Comparison of ENCODE assay signal across 9 cellular contexts in the genomic region with DNA sequence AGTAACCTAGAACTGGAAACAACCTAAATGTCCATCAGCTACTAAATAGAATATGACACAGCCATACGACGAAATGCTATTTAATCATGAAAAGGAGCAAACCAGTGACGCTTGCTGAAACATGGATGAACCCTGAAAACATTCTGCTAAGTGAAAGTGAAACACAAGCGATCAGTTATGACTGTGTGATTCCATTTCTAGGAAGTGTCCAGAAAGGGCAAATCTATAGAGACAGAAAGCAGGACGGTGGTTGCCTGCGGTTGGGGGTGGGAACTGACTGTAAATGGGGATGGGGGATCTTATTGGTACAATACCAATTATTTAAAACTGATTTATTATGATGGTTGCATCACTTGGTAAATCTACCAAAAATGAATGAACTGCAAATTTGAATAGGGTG.
DNase-seq lines count a peak whose midpoint lies in the region; ATAC-seq and TF ChIP-seq lines count a peak whose summit lies in the region.
"Had no signal": no experiment of that assay in that cellular context is flagged by ENCODE, and none has a peak within 500 bp of the region (broad histone marks: within the 10 kb centered on the region; RNA-seq: fewer than 3 reads in every experiment).

No MANE protein-coding gene starts in this region.

- H3K4me3 ChIP-seq in ACC112 (ENCODE audit: low read depth, low read length) (peak overlapping the region; percentile 49; the same call in 1 of the 2 replicates), PC-9 (no peak overlapping the region)
- H3K4me3 ChIP-seq: BLaER1 treated with 17β-estradiol and CSF1 and Interleukin-3, amounts not matched to agents 10 nM and 100 nM had no signal

- H3K4me2 ChIP-seq in PC-9, result no peak overlapping the region

- no TSS peak for BruUV-seq in PC-9 (replicated peaks; lab: Mats Ljungman, UMichigan)

- CTCF ChIA-PET in PC-9 (lab: Charles Lee), result no interaction called here

- no peak for TF ChIP-seq CTCF in PC-9 (conservative IDR thresholded peaks at IDR 0.05)

- H3K9me2 ChIP-seq in PC-9 (ENCODE audit: insufficient read depth), result no peaks in the 10 kb centered on the region

- H4K20me1 ChIP-seq in PC-9 (ENCODE audit: insufficient read depth), result no peaks in the 10 kb centered on the region

- H3K27ac ChIP-seq in ACC112 (ENCODE audit: low read depth, low read length), result no peak overlapping the region
- H3K27ac ChIP-seq in PC-9, result no peak overlapping the region
- H3K27ac ChIP-seq: BLaER1 treated with 17β-estradiol and CSF1 and Interleukin-3, amounts not matched to agents 10 nM and 100 nM had no signal

- POLR2A ChIA-PET in PC-9 (lab: Charles Lee; ENCODE audit: unreplicated experiment), result no interaction called here

- intact Hi-C loops in PC-9 (cut with micrococcal nuclease; ENCODE audit: unreplicated experiment), result no loop called here

- H3K79me2 ChIP-seq in ACC112 (ENCODE audit: control insufficient read depth, insufficient read depth, low read length, unreplicated experiment), result no peaks in the 10 kb centered on the region
- H3K79me2 ChIP-seq in PC-9 (ENCODE audit: low read depth), result no peaks in the 10 kb centered on the region

- DNase-seq in PC-9, result no peak
- DNase-seq in NK-92 treated with Interleukin-12 subunit alpha and Interleukin-12 subunit beta, amount 100 ng/mL, for 24 hours (lab: John Stamatoyannopoulos, UW), result no peak
- no peak for DNase-seq in NCI-H510A treated with DMSO at 0.1 percent for 48 hours (lab: John Stamatoyannopoulos, UW)
- DNase-seq in NCI-H2196 (lab: John Stamatoyannopoulos, UW; ENCODE audit: unreplicated experiment), result no peak

- H3K4me1 Mint-ChIP-seq in activated naive CD4-positive, alpha-beta T cell treated with anti-CD3 and anti-CD28 coated beads, Interleukin-2, amount 50 U/mL, for 24 hours, result peaks cover 88% of the 10 kb centered on the region

- H3K36me3 Mint-ChIP-seq in activated naive CD4-positive, alpha-beta T cell treated with anti-CD3 and anti-CD28 coated beads, Interleukin-2, amount 50 U/mL, for 24 hours, result peaks cover 24% of the 10 kb centered on the region

- H3K9me3 Mint-ChIP-seq in activated naive CD4-positive, alpha-beta T cell treated with anti-CD3 and anti-CD28 coated beads, Interleukin-2, amount 50 U/mL, for 24 hours, result no peaks in the 10 kb centered on the region

- H3K9me3 ChIP-seq in PC-9 (ENCODE audit: insufficient read depth, low read depth), result no peaks in the 10 kb centered on the region

- H2AFZ ChIP-seq in ACC112 (ENCODE audit: low read length, unreplicated experiment), result peak overlapping the region; percentile 14
- H2AFZ ChIP-seq in PC-9, result no peak overlapping the region

- H3K27me3 ChIP-seq in ACC112 (ENCODE audit: insufficient read depth, low read length) (no peaks in the 10 kb centered on the region), PC-9 (ENCODE audit: insufficient read depth, low read depth) (no peaks in the 10 kb centered on the region)
- H3K27me3 ChIP-seq: BLaER1 treated with 17β-estradiol and CSF1 and Interleukin-3, amounts not matched to agents 10 nM and 100 nM had no signal

- no peaks in the 10 kb centered on the region for H3K27me3 Mint-ChIP-seq in activated naive CD4-positive, alpha-beta T cell treated with anti-CD3 and anti-CD28 coated beads, Interleukin-2, amount 50 U/mL, for 24 hours

- H3K4me3 Mint-ChIP-seq in activated naive CD4-positive, alpha-beta T cell treated with anti-CD3 and anti-CD28 coated beads, Interleukin-2, amount 50 U/mL, for 24 hours, result peak overlapping the region; percentile 83

- H3F3A ChIP-seq in PC-9 (ENCODE audit: insufficient read depth, low read depth), result no peaks in the 10 kb centered on the region

- H3K36me3 ChIP-seq in ACC112 (ENCODE audit: insufficient read depth, low read length) (no peaks in the 10 kb centered on the region), PC-9 (ENCODE audit: low read depth) (no peaks in the 10 kb centered on the region)

- ATAC-seq in GM21360 (IDR thresholded peaks at IDR 0.05; ENCODE audit: unreplicated experiment) (peak; percentile 89), HG03565 (IDR thresholded peaks at IDR 0.05; ENCODE audit: unreplicated experiment) (peak; percentile 85)

- H3K4me1 ChIP-seq in ACC112 (ENCODE audit: control insufficient read depth, insufficient read depth, low read length, unreplicated experiment) (no peaks in the 10 kb centered on the region), PC-9 (replicated peaks; ENCODE audit: insufficient read depth) (no peaks in the 10 kb centered on the region)

- H3K27ac Mint-ChIP-seq in activated naive CD4-positive, alpha-beta T cell treated with anti-CD3 and anti-CD28 coated beads, Interleukin-2, amount 50 U/mL, for 24 hours, result peak overlapping the region; percentile 96
